In genomic region chr17:77485089-77485833, GRCh38 we compare ENCODE assay signal across 1 cellular context.
TF ChIP-seq lines count a peak whose summit lies in the region.

No MANE protein-coding gene starts in this region.

TF ChIP-seq in GM12878, 131 proteins besides CTCF, POLR2A, EP300 and RAD21 (continued from another document):
- TF ChIP-seq MLLT1 (IDR thresholded peaks at IDR 0.05) = peak; percentile 63; the same call in 1 of the 2 replicates
